In the genomic region with DNA sequence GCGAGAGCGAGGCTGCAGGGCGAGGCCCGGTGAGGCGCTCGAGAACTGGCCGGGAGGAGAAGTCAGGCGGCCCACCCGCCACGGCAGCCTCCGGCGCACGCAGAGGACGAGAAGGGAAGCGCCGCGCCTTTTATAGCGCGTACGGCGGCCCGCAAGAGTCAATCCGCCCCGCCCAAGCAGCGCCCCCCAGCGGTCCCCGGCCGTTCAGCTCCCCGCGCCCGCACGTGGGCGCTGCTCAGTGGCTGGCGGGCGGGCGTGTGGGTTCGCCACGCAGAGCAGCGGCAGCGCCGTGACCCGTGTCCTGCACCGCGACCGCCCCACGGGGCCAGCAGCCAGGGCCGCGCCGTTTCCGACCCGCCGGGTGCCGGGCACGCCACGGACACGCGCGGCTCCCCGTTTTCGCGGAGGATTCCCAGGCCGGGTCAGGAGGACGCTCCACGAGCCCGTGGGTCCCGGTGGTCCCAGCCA, we compare ENCODE assay signal across 1 cellular context.
TF ChIP-seq lines count a peak whose summit lies in the region.

No MANE protein-coding gene starts in this region.

TF ChIP-seq in HepG2, 621 proteins besides CTCF, POLR2A, EP300 and RAD21 (continued from another document and continues in another):
- TF ChIP-seq, protein P1, sequence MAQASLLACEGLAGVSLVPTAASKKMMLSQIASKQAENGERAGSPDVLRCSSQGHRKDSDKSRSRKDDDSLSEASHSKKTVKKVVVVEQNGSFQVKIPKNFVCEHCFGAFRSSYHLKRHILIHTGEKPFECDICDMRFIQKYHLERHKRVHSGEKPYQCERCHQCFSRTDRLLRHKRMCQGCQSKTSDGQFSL (CRISPR knock-in tag; IDR thresholded peaks at IDR 0.05): peak; percentile 73
- TF ChIP-seq ZNF839 (CRISPR knock-in tag; IDR thresholded peaks at IDR 0.05; ENCODE audit: borderline replicate concordance): no peak
- TF ChIP-seq KDM5A (IDR thresholded peaks at IDR 0.05; ENCODE audit: borderline replicate concordance, low read length): 0 out of 2 replicates have a peak, but pooled peaks have one; percentile 6
- TF ChIP-seq AHR (CRISPR knock-in tag; IDR thresholded peaks at IDR 0.05): peak; percentile 72; the same call in 1 of the 2 replicates
- TF ChIP-seq ZNF207 (IDR thresholded peaks at IDR 0.05; ENCODE audit: borderline replicate concordance): no peak
- peak; percentile 99 for TF ChIP-seq POLR2AphosphoS5 (IDR thresholded peaks at IDR 0.05; ENCODE audit: low read depth, low read length)
- TF ChIP-seq, protein P2, sequence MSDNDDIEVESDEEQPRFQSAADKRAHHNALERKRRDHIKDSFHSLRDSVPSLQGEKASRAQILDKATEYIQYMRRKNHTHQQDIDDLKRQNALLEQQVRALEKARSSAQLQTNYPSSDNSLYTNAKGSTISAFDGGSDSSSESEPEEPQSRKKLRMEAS (IDR thresholded peaks at IDR 0.05): peak; percentile 99
- TF ChIP-seq ATM (IDR thresholded peaks at IDR 0.05; ENCODE audit: borderline replicate concordance): no peak
- TF ChIP-seq, protein P3, sequence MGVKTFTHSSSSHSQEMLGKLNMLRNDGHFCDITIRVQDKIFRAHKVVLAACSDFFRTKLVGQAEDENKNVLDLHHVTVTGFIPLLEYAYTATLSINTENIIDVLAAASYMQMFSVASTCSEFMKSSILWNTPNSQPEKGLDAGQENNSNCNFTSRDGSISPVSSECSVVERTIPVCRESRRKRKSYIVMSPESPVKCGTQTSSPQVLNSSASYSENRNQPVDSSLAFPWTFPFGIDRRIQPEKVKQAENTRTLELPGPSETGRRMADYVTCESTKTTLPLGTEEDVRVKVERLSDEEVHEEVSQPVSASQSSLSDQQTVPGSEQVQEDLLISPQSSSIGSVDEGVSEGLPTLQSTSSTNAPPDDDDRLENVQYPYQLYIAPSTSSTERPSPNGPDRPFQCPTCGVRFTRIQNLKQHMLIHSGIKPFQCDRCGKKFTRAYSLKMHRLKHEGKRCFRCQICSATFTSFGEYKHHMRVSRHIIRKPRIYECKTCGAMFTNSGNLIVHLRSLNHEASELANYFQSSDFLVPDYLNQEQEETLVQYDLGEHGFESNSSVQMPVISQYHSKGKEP (CRISPR knock-in tag; IDR thresholded peaks at IDR 0.05): peak; percentile 90
- TF ChIP-seq, protein P4, sequence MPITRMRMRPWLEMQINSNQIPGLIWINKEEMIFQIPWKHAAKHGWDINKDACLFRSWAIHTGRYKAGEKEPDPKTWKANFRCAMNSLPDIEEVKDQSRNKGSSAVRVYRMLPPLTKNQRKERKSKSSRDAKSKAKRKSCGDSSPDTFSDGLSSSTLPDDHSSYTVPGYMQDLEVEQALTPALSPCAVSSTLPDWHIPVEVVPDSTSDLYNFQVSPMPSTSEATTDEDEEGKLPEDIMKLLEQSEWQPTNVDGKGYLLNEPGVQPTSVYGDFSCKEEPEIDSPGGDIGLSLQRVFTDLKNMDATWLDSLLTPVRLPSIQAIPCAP (CRISPR knock-in tag; IDR thresholded peaks at IDR 0.05; ENCODE audit: low read depth): no peak
- no peak for TF ChIP-seq ZBTB42 (CRISPR knock-in tag; IDR thresholded peaks at IDR 0.05)
- no peak for TF ChIP-seq NR3C1 (CRISPR knock-in tag; IDR thresholded peaks at IDR 0.05)
- no peak for TF ChIP-seq NR1H2 (CRISPR knock-in tag; IDR thresholded peaks at IDR 0.05; ENCODE audit: borderline replicate concordance, low read depth)
- no peak for TF ChIP-seq FOXA1 (IDR thresholded peaks at IDR 0.05)
- peak; percentile 33; the same call in 1 of the 2 replicates for TF ChIP-seq FOXA1 (CRISPR knock-in tag; IDR thresholded peaks at IDR 0.05)
- no peak for TF ChIP-seq CENPT (CRISPR knock-in tag; IDR thresholded peaks at IDR 0.05; ENCODE audit: low read depth)
- no peak for TF ChIP-seq RBAK (CRISPR knock-in tag; IDR thresholded peaks at IDR 0.05)
- TF ChIP-seq PHB2 (IDR thresholded peaks at IDR 0.05; ENCODE audit: partially characterized antibody): no peak
- TF ChIP-seq KLF15 (CRISPR knock-in tag; IDR thresholded peaks at IDR 0.05; ENCODE audit: borderline replicate concordance): peak; percentile 83; the same call in 1 of the 2 replicates
- no peak for TF ChIP-seq PTBP1 (IDR thresholded peaks at IDR 0.05; ENCODE audit: low read depth, low read length, poor library complexity, severe bottlenecking)
- TF ChIP-seq JDP2 (CRISPR knock-in tag; IDR thresholded peaks at IDR 0.05; ENCODE audit: borderline replicate concordance): no peak
- TF ChIP-seq, protein P5, sequence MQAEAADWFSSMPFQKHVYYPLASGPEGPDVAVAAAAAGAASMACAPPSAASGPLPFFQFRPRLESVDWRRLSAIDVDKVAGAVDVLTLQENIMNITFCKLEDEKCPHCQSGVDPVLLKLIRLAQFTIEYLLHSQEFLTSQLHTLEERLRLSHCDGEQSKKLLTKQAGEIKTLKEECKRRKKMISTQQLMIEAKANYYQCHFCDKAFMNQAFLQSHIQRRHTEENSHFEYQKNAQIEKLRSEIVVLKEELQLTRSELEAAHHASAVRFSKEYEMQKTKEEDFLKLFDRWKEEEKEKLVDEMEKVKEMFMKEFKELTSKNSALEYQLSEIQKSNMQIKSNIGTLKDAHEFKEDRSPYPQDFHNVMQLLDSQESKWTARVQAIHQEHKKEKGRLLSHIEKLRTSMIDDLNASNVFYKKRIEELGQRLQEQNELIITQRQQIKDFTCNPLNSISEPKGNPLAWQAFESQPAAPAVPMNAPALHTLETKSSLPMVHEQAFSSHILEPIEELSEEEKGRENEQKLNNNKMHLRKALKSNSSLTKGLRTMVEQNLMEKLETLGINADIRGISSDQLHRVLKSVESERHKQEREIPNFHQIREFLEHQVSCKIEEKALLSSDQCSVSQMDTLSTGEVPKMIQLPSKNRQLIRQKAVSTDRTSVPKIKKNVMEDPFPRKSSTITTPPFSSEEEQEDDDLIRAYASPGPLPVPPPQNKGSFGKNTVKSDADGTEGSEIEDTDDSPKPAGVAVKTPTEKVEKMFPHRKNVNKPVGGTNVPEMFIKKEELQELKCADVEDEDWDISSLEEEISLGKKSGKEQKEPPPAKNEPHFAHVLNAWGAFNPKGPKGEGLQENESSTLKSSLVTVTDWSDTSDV (CRISPR knock-in tag; IDR thresholded peaks at IDR 0.05): no peak
- TF ChIP-seq, protein P6, sequence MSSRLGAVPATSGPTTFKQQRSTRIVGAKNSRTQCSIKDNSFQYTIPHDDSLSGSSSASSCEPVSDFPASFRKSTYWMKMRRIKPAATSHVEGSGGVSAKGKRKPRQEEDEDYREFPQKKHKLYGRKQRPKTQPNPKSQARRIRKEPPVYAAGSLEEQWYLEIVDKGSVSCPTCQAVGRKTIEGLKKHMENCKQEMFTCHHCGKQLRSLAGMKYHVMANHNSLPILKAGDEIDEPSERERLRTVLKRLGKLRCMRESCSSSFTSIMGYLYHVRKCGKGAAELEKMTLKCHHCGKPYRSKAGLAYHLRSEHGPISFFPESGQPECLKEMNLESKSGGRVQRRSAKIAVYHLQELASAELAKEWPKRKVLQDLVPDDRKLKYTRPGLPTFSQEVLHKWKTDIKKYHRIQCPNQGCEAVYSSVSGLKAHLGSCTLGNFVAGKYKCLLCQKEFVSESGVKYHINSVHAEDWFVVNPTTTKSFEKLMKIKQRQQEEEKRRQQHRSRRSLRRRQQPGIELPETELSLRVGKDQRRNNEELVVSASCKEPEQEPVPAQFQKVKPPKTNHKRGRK (CRISPR knock-in tag; IDR thresholded peaks at IDR 0.05): no peak
- peak; percentile 74; the same call in 1 of the 2 replicates for TF ChIP-seq BORCS8-MEF2B (CRISPR knock-in tag; IDR thresholded peaks at IDR 0.05)
- TF ChIP-seq ZFP36 (IDR thresholded peaks at IDR 0.05; ENCODE audit: borderline replicate concordance, low read depth, low read length, partially characterized antibody): peak; percentile 30
- TF ChIP-seq TRIM24 (CRISPR knock-in tag; IDR thresholded peaks at IDR 0.05): no peak
- no peak for TF ChIP-seq ATF7 (IDR thresholded peaks at IDR 0.05)
- TF ChIP-seq ATF7 (CRISPR knock-in tag; IDR thresholded peaks at IDR 0.05): no peak
- TF ChIP-seq ZNF33B (CRISPR knock-in tag; IDR thresholded peaks at IDR 0.05): peak; percentile 46; the same call in 1 of the 2 replicates
- TF ChIP-seq SRSF1 (optimal IDR thresholded peaks at IDR 0.05; ENCODE audit: low read depth, low read length): peak; percentile 86
- peak; percentile 85 for TF ChIP-seq MAZ (IDR thresholded peaks at IDR 0.05; ENCODE audit: borderline replicate concordance, low read depth, low read length)
- TF ChIP-seq MAZ (CRISPR knock-in tag; IDR thresholded peaks at IDR 0.05; ENCODE audit: low read depth): peak; percentile 96
- TF ChIP-seq SIX4 (CRISPR knock-in tag; IDR thresholded peaks at IDR 0.05): peak; percentile 20; the same call in 1 of the 2 replicates
- TF ChIP-seq ZBTB21 (CRISPR knock-in tag; IDR thresholded peaks at IDR 0.05): no peak
- TF ChIP-seq ZNF619 (CRISPR knock-in tag; IDR thresholded peaks at IDR 0.05): no peak
- peak; percentile 56 for TF ChIP-seq CCAR2 (optimal IDR thresholded peaks at IDR 0.05; ENCODE audit: low read depth, low read length)
- TF ChIP-seq, protein P7, sequence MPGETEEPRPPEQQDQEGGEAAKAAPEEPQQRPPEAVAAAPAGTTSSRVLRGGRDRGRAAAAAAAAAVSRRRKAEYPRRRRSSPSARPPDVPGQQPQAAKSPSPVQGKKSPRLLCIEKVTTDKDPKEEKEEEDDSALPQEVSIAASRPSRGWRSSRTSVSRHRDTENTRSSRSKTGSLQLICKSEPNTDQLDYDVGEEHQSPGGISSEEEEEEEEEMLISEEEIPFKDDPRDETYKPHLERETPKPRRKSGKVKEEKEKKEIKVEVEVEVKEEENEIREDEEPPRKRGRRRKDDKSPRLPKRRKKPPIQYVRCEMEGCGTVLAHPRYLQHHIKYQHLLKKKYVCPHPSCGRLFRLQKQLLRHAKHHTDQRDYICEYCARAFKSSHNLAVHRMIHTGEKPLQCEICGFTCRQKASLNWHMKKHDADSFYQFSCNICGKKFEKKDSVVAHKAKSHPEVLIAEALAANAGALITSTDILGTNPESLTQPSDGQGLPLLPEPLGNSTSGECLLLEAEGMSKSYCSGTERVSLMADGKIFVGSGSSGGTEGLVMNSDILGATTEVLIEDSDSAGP (CRISPR knock-in tag; IDR thresholded peaks at IDR 0.05; ENCODE audit: borderline replicate concordance): no peak
- TF ChIP-seq PHF8 (CRISPR knock-in tag; IDR thresholded peaks at IDR 0.05): peak; percentile 72
- peak; percentile 39 for TF ChIP-seq SP2 (CRISPR knock-in tag; IDR thresholded peaks at IDR 0.05)
- no peak for TF ChIP-seq ZNF292 (CRISPR knock-in tag; IDR thresholded peaks at IDR 0.05; ENCODE audit: borderline replicate concordance, low read depth)
- TF ChIP-seq, protein P8, sequence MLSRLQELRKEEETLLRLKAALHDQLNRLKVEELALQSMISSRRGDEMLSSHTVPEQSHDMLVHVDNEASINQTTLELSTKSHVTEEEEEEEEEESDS (CRISPR knock-in tag; IDR thresholded peaks at IDR 0.05; ENCODE audit: borderline replicate concordance): peak; percentile 35; the same call in 1 of the 2 replicates
- TF ChIP-seq RORA (CRISPR knock-in tag; IDR thresholded peaks at IDR 0.05): no peak
- TF ChIP-seq KLF13 (CRISPR knock-in tag; IDR thresholded peaks at IDR 0.05): no peak; the same call in 1 of the 2 replicates
- peak; percentile 26 for TF ChIP-seq PITX1 (CRISPR knock-in tag; IDR thresholded peaks at IDR 0.05)
- peak; percentile 89 for TF ChIP-seq MXD4 (CRISPR knock-in tag; IDR thresholded peaks at IDR 0.05)
- peak; percentile 72 for TF ChIP-seq CREM (IDR thresholded peaks at IDR 0.05)
- TF ChIP-seq CREM (CRISPR knock-in tag; IDR thresholded peaks at IDR 0.05): no peak
- TF ChIP-seq, protein P9, sequence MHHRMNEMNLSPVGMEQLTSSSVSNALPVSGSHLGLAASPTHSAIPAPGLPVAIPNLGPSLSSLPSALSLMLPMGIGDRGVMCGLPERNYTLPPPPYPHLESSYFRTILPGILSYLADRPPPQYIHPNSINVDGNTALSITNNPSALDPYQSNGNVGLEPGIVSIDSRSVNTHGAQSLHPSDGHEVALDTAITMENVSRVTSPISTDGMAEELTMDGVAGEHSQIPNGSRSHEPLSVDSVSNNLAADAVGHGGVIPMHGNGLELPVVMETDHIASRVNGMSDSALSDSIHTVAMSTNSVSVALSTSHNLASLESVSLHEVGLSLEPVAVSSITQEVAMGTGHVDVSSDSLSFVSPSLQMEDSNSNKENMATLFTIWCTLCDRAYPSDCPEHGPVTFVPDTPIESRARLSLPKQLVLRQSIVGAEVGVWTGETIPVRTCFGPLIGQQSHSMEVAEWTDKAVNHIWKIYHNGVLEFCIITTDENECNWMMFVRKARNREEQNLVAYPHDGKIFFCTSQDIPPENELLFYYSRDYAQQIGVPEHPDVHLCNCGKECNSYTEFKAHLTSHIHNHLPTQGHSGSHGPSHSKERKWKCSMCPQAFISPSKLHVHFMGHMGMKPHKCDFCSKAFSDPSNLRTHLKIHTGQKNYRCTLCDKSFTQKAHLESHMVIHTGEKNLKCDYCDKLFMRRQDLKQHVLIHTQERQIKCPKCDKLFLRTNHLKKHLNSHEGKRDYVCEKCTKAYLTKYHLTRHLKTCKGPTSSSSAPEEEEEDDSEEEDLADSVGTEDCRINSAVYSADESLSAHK (CRISPR knock-in tag; IDR thresholded peaks at IDR 0.05; ENCODE audit: borderline replicate concordance): no peak; the same call in 1 of the 2 replicates
- no peak; the same call in 1 of the 2 replicates for TF ChIP-seq RARG (CRISPR knock-in tag; IDR thresholded peaks at IDR 0.05; ENCODE audit: low read depth)
- peak; percentile 85 for TF ChIP-seq ZBTB38 (CRISPR knock-in tag; IDR thresholded peaks at IDR 0.05)
- TF ChIP-seq, protein P10, sequence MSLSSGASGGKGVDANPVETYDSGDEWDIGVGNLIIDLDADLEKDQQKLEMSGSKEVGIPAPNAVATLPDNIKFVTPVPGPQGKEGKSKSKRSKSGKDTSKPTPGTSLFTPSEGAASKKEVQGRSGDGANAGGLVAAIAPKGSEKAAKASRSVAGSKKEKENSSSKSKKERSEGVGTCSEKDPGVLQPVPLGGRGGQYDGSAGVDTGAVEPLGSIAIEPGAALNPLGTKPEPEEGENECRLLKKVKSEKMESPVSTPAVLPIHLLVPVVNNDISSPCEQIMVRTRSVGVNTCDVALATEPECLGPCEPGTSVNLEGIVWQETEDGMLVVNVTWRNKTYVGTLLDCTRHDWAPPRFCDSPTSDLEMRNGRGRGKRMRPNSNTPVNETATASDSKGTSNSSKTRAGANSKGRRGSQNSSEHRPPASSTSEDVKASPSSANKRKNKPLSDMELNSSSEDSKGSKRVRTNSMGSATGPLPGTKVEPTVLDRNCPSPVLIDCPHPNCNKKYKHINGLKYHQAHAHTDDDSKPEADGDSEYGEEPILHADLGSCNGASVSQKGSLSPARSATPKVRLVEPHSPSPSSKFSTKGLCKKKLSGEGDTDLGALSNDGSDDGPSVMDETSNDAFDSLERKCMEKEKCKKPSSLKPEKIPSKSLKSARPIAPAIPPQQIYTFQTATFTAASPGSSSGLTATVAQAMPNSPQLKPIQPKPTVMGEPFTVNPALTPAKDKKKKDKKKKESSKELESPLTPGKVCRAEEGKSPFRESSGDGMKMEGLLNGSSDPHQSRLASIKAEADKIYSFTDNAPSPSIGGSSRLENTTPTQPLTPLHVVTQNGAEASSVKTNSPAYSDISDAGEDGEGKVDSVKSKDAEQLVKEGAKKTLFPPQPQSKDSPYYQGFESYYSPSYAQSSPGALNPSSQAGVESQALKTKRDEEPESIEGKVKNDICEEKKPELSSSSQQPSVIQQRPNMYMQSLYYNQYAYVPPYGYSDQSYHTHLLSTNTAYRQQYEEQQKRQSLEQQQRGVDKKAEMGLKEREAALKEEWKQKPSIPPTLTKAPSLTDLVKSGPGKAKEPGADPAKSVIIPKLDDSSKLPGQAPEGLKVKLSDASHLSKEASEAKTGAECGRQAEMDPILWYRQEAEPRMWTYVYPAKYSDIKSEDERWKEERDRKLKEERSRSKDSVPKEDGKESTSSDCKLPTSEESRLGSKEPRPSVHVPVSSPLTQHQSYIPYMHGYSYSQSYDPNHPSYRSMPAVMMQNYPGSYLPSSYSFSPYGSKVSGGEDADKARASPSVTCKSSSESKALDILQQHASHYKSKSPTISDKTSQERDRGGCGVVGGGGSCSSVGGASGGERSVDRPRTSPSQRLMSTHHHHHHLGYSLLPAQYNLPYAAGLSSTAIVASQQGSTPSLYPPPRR (CRISPR knock-in tag; IDR thresholded peaks at IDR 0.05; ENCODE audit: borderline replicate concordance): no peak; the same call in 1 of the 2 replicates
